In the genomic region with DNA sequence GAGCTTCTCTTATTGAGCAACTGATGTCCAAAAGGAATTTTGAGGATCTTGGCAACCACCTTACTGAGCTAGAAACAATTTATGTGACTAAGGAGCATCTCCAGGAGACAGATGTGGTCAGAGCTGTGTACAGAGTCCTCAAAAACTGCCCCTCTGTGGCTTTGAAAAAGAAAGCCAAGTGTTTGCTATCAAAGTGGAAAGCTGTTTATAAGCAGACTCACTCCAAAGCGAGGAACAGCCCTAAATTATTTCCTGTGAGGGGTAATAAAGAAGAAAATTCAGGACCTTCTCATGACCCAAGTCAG, we compare ENCODE assay signal across 17 cellular contexts. TPM values are rescaled to one million over a fixed set of nuclear protein-coding genes. Genes with fewer than 3 reads are reported as not detected.
DNase-seq lines count a peak whose midpoint lies in the region; ATAC-seq and TF ChIP-seq lines count a peak whose summit lies in the region.
"Had no signal": no experiment of that assay in that cellular context is flagged by ENCODE, and none has a peak within 500 bp of the region (broad histone marks: within the 10 kb centered on the region; RNA-seq: fewer than 3 reads in every experiment).

No MANE protein-coding gene starts in this region.

- H3K4me1 Mint-ChIP-seq in stimulated activated effector memory CD8-positive, alpha-beta T cell treated with anti-CD3 and anti-CD28 coated beads, Interleukin-12 subunit alpha, Interleukin-12 subunit beta, amount 100 ng/mL, for 72 hours, result peaks cover 9% of the 10 kb centered on the region
- peaks cover 25% of the 10 kb centered on the region for H3K4me1 Mint-ChIP-seq in stimulated activated naive CD8-positive, alpha-beta T cell treated with anti-CD3 and anti-CD28 coated beads, Interleukin-15, amount 100 ng/mL, for 72 hours

- POLR2A ChIA-PET in RWPE1 (lab: Yijun Ruan, JAX; ENCODE audit: low non-redundant PET), result no interaction called here

- H3K36me3 ChIP-seq in MG63, result no peaks in the 10 kb centered on the region
- H3K36me3 ChIP-seq: upper lobe of right lung had no signal

- peak overlapping the region; percentile 31 for H3K4me3 ChIP-seq in MG63
- no peak overlapping the region for H3K4me3 ChIP-seq in fibroblast of the aortic adventitia (ENCODE audit: low read depth, low read length)
- H3K4me3 ChIP-seq: dorsolateral prefrontal cortex, neural progenitor cell had no signal

- H3K27ac ChIP-seq in RWPE1, result no peak overlapping the region
- H3K27ac ChIP-seq: neural progenitor cell had no signal

- no peaks in the 10 kb centered on the region for H3K27me3 ChIP-seq in MG63
- H3K27me3 ChIP-seq: neural progenitor cell, upper lobe of right lung had no signal

- H3K9me3 ChIP-seq in MG63, result no peaks in the 10 kb centered on the region
- H3K9me3 ChIP-seq: upper lobe of right lung had no signal

- ATAC-seq in stimulated activated effector memory CD8-positive, alpha-beta T cell treated with anti-CD3 and anti-CD28 coated beads, Interleukin-12 subunit alpha, Interleukin-12 subunit beta, amount 100 ng/mL, for 72 hours, result no peak
- no peak for ATAC-seq in stimulated activated naive CD8-positive, alpha-beta T cell treated with anti-CD3 and anti-CD28 coated beads, Interleukin-15, amount 100 ng/mL, for 72 hours
- ATAC-seq: HCT116, SK-N-SH treated with all-trans-retinoic acid at 6 μM for 48 hours, upper lobe of right lung had no signal

- CTCF ChIA-PET in RWPE1 (lab: Yijun Ruan, JAX), result no interaction called here

- no peaks in the 10 kb centered on the region for H3K27me3 Mint-ChIP-seq in stimulated activated naive CD8-positive, alpha-beta T cell treated with anti-CD3 and anti-CD28 coated beads, Interleukin-15, amount 100 ng/mL, for 72 hours
- H3K27me3 Mint-ChIP-seq: activated naive CD4-positive, alpha-beta T cell treated with anti-CD3 and anti-CD28 coated beads, Interleukin-2, amount 10 ng/mL, durations not matched to agents 7 days and 5 days had no signal

- peak; percentile 28 for DNase-seq in NOMO-1 treated with DMSO at 0.1 percent for 48 hours (lab: John Stamatoyannopoulos, UW; ENCODE audit: unreplicated experiment)
- DNase-seq in NOMO-1 treated with dmso at 0.1 percent for 144 hours (lab: John Stamatoyannopoulos, UW; ENCODE audit: unreplicated experiment), result no peak
- DNase-seq in MG63, result no peak
- DNase-seq in fibroblast of the aortic adventitia (ENCODE audit: low read depth), result peak; percentile 82
- no peak for DNase-seq in stimulated activated effector memory CD8-positive, alpha-beta T cell treated with anti-CD3 and anti-CD28 coated beads, Interleukin-12 subunit alpha, Interleukin-12 subunit beta, amount 100 ng/mL, for 72 hours (ENCODE audit: low spot score in 2 of 2)
- DNase-seq in kidney glomerular epithelial cell (lab: John Stamatoyannopoulos, UW), result no peak
- DNase-seq in stimulated activated naive CD8-positive, alpha-beta T cell treated with anti-CD3 and anti-CD28 coated beads, Interleukin-15, amount 100 ng/mL, for 72 hours, result no peak
- no peak for DNase-seq in RWPE1 (ENCODE audit: low spot score)
- DNase-seq: 8988T; activated CD4-positive, CD25-positive, alpha-beta regulatory T cell treated with anti-CD3 and anti-CD28 coated beads, Interleukin-2, amount 50 U/mL, for 72 hours; activated naive CD4-positive, alpha-beta T cell treated with anti-CD3 and anti-CD28 coated beads, Interleukin-2, amount 10 ng/mL, durations not matched to agents 7 days and 5 days; dorsolateral prefrontal cortex; stimulated activated CD4-positive, alpha-beta T cell treated with anti-CD3 and anti-CD28 coated beads, Interleukin-4, amount 100 ng/mL, for 4 hours; upper lobe of right lung had no signal

- peak overlapping the region; percentile 71 for H3K27ac Mint-ChIP-seq in stimulated activated effector memory CD8-positive, alpha-beta T cell treated with anti-CD3 and anti-CD28 coated beads, Interleukin-12 subunit alpha, Interleukin-12 subunit beta, amount 100 ng/mL, for 72 hours
- H3K27ac Mint-ChIP-seq in stimulated activated naive CD8-positive, alpha-beta T cell treated with anti-CD3 and anti-CD28 coated beads, Interleukin-15, amount 100 ng/mL, for 72 hours, result no peak overlapping the region
- H3K27ac Mint-ChIP-seq: activated naive CD4-positive, alpha-beta T cell treated with anti-CD3 and anti-CD28 coated beads, Interleukin-2, amount 10 ng/mL, durations not matched to agents 7 days and 5 days; neural progenitor cell had no signal

- H3K36me3 Mint-ChIP-seq in stimulated activated effector memory CD8-positive, alpha-beta T cell treated with anti-CD3 and anti-CD28 coated beads, Interleukin-12 subunit alpha, Interleukin-12 subunit beta, amount 100 ng/mL, for 72 hours, result peaks cover 22% of the 10 kb centered on the region
- H3K36me3 Mint-ChIP-seq: neural progenitor cell had no signal

- no peak for TF ChIP-seq CTCF in fibroblast of the aortic adventitia (IDR thresholded peaks at IDR 0.05; ENCODE audit: insufficient read depth, low read length)
- TF ChIP-seq CTCF in RWPE1 (conservative IDR thresholded peaks at IDR 0.05; ENCODE audit: low read depth), result no peak

- no peaks in the 10 kb centered on the region for H3K9me3 Mint-ChIP-seq in stimulated activated effector memory CD8-positive, alpha-beta T cell treated with anti-CD3 and anti-CD28 coated beads, Interleukin-12 subunit alpha, Interleukin-12 subunit beta, amount 100 ng/mL, for 72 hours
- H3K9me3 Mint-ChIP-seq in stimulated activated naive CD8-positive, alpha-beta T cell treated with anti-CD3 and anti-CD28 coated beads, Interleukin-15, amount 100 ng/mL, for 72 hours, result no peaks in the 10 kb centered on the region
- H3K9me3 Mint-ChIP-seq: activated naive CD4-positive, alpha-beta T cell treated with anti-CD3 and anti-CD28 coated beads, Interleukin-2, amount 10 ng/mL, durations not matched to agents 7 days and 5 days; neural progenitor cell had no signal

- peak overlapping the region; percentile 39 for H3K4me3 Mint-ChIP-seq in stimulated activated effector memory CD8-positive, alpha-beta T cell treated with anti-CD3 and anti-CD28 coated beads, Interleukin-12 subunit alpha, Interleukin-12 subunit beta, amount 100 ng/mL, for 72 hours
- no peak overlapping the region for H3K4me3 Mint-ChIP-seq in stimulated activated naive CD8-positive, alpha-beta T cell treated with anti-CD3 and anti-CD28 coated beads, Interleukin-15, amount 100 ng/mL, for 72 hours
- H3K4me3 Mint-ChIP-seq: activated naive CD4-positive, alpha-beta T cell treated with anti-CD3 and anti-CD28 coated beads, Interleukin-2, amount 10 ng/mL, durations not matched to agents 7 days and 5 days; neural progenitor cell had no signal

RNA-seq across cellular contexts. Expression of a gene that starts 9.5 kb away (rescaled TPM):
- total RNA-seq in MG63 (2014; rRNA removed; shearing (Covaris generic); ENCODE audit: low replicate concordance), result 1.5 and 10.0 TPM in 2 replicates
- total RNA-seq in fibroblast of the aortic adventitia (ENCODE audit: low replicate concordance), result 3.9 and 4.2 TPM in 2 replicates

RNA-seq across cellular contexts. Expression of a gene that starts 26.4 kb away (rescaled TPM):
- 24.1 and 42.7 TPM in 2 replicates for total RNA-seq in MG63 (2014; rRNA removed; shearing (Covaris generic); ENCODE audit: low replicate concordance)
- total RNA-seq in fibroblast of the aortic adventitia (ENCODE audit: low replicate concordance), result 36.0 and 51.8 TPM in 2 replicates

Comparison
In these comparisons a context has a peak if more than half of its experiments do, and no peak if none do; other contexts are left out.
1. DNase-seq: peak in NOMO-1 treated with DMSO at 0.1 percent for 48 hours (single experiment) and fibroblast of the aortic adventitia (single experiment); none in NOMO-1 treated with dmso at 0.1 percent for 144 hours (single experiment), MG63 (single experiment), stimulated activated effector memory CD8-positive, alpha-beta T cell treated with anti-CD3 and anti-CD28 coated beads, Interleukin-12 subunit alpha, Interleukin-12 subunit beta, amount 100 ng/mL, for 72 hours (0 of 2), kidney glomerular epithelial cell (single experiment), stimulated activated naive CD8-positive, alpha-beta T cell treated with anti-CD3 and anti-CD28 coated beads, Interleukin-15, amount 100 ng/mL, for 72 hours (0 of 2) and RWPE1 (single experiment).